ENCODE assay signal across 23 cellular contexts in genomic region chr19:5677156-5677555, GRCh38. TPM values are rescaled to one million over a fixed set of nuclear protein-coding genes. Genes with fewer than 3 reads are reported as not detected.
"Had no signal": no experiment of that assay in that cellular context is flagged by ENCODE, and none has a peak within 500 bp of the region (broad histone marks: within the 10 kb centered on the region; RNA-seq: fewer than 3 reads in every experiment).

No MANE protein-coding gene starts in this region.

- H3K27ac Mint-ChIP-seq: T-helper 1 cell treated with Interleukin-12 subunit alpha and Interleukin-12 subunit beta and Interleukin-4 antibody, amounts not matched to agents 30 μg/mL and 1 μg/mL, for 36 hours had no signal

- DNase-seq: activated CD4-positive, alpha-beta T cell treated with anti-CD3 and anti-CD28 coated beads for 48 hours; activated CD4-positive, alpha-beta T cell treated with anti-CD3 and anti-CD28 coated beads, Interleukin-2, amount 50 U/mL, for 48 hours; activated naive CD8-positive, alpha-beta T cell treated with anti-CD3 and anti-CD28 coated beads, Interleukin-2, amount 10 ng/mL, durations not matched to agents 7 days and 5 days; activated T-cell treated with anti-CD3 and anti-CD28 coated beads for 4 hours; aorta; caudate nucleus; MV-4-11; NCI-H1092 treated with DMSO at 0.1 percent for 48 hours; NCI-H1417 treated with DMSO at 0.1 percent for 48 hours; NCI-H1694; NCI-H2029 treated with DMSO at 0.1 percent for 48 hours; NCI-H345; NCI-H510A treated with DMSO at 0.1 percent for 48 hours; NCI-H69; Peyer's patch had no signal

- ATAC-seq: activated CD4-positive, CD25-positive, alpha-beta regulatory T cell treated with anti-CD3 and anti-CD28 coated beads, Interleukin-2, amount 50 U/mL, for 24 hours had no signal

- H3K27me3 ChIP-seq: breast epithelium, Peyer's patch had no signal

- H3K4me3 ChIP-seq: breast epithelium, Peyer's patch had no signal

- H3K36me3 Mint-ChIP-seq: IgD-negative memory B cell had no signal

- H3K9me3 ChIP-seq: breast epithelium, Peyer's patch had no signal

- H3K36me3 ChIP-seq: breast epithelium had no signal

- H3K9me3 Mint-ChIP-seq: IgD-negative memory B cell; T-helper 1 cell treated with Interleukin-12 subunit alpha and Interleukin-12 subunit beta and Interleukin-4 antibody, amounts not matched to agents 30 μg/mL and 1 μg/mL, for 36 hours had no signal

- H3K27ac ChIP-seq: breast epithelium, KMS-11, Peyer's patch had no signal

- H3K4me3 Mint-ChIP-seq: activated naive CD8-positive, alpha-beta T cell treated with anti-CD3 and anti-CD28 coated beads, Interleukin-2, amount 10 ng/mL, durations not matched to agents 7 days and 5 days; IgD-negative memory B cell; T-helper 1 cell treated with Interleukin-12 subunit alpha and Interleukin-12 subunit beta and Interleukin-4 antibody, amounts not matched to agents 30 μg/mL and 1 μg/mL, for 36 hours had no signal

RNA-seq across cellular contexts. Expression of gene CATSPERD, which starts 43.3 kb away (rescaled TPM):
- total RNA-seq: activated CD8-positive, alpha-beta memory T cell treated with anti-CD3 and anti-CD28 coated beads for 36 hours; activated naive CD8-positive, alpha-beta T cell treated with anti-CD3 and anti-CD28 coated beads, Interleukin-2, amount 10 ng/mL, durations not matched to agents 7 days and 5 days; aorta; breast epithelium; MCF 10A; Peyer's patch; SK-MEL-5 had no signal
